In the genomic region with DNA sequence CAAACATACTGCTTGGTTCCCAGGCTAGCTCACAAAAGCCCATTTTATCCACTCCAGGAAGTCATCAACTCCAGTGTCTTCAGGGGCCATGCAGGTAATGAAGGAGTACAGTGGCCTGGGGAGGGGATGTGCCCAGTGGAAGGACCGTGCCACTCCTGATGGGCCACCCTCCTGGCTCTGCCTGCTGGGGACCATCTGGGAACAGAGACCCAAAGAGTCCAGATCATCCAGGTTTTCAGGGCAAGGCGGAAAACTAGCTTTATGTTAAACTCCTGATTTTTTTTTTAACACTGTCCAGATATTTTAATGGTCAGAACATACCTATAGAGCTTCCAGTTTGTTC, we compare ENCODE assay signal across 1 cellular context.
TF ChIP-seq lines count a peak whose summit lies in the region.

No MANE protein-coding gene starts in this region.

TF ChIP-seq in GM23338, 12 proteins besides CTCF, POLR2A, EP300 and RAD21 (continued from another document):
- no peak for TF ChIP-seq POLR2AphosphoS5 (IDR thresholded peaks at IDR 0.05; ENCODE audit: low read depth)
- TF ChIP-seq ZNF331 (CRISPR knock-in tag; IDR thresholded peaks at IDR 0.05; ENCODE audit: low read depth): no peak
- no peak for TF ChIP-seq ZNF114 (CRISPR knock-in tag; IDR thresholded peaks at IDR 0.05)
